In the genomic region with DNA sequence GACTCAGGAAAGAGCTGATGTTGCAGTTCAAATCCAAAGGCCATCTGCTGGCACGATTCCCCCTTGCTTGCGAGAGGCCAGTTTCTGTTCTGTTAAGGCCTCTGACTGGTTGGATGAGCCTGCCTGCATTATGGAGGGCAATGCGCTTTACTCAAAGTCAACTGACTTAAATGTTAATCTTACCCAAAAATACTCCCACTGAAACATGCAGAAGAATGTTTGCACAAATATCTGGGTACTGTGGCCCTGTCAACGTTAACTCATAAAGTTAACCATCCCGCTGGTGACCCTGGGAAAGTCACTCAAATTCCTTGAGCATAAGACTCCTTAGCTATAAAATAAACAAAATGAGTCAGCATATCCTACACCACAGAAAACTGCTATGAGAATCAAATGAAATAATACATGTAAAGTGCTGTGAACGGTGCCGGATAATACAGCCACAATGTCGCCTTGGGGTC, we compare ENCODE assay signal across 17 cellular contexts.
DNase-seq lines count a peak whose midpoint lies in the region; ATAC-seq and TF ChIP-seq lines count a peak whose summit lies in the region.
"Had no signal": no experiment of that assay in that cellular context is flagged by ENCODE, and none has a peak within 500 bp of the region (broad histone marks: within the 10 kb centered on the region; RNA-seq: fewer than 3 reads in every experiment).

No MANE protein-coding gene starts in this region.

- H3K27ac ChIP-seq in SJSA1 (peak overlapping the region; percentile 89), fibroblast of lung (ENCODE audit: insufficient read depth, low read length) (peak overlapping the region; percentile 47), smooth muscle cell (ENCODE audit: low read depth) (peak overlapping the region; percentile 68)
- H3K27ac ChIP-seq: adrenal gland, colonic mucosa had no signal

- peaks cover 16% of the 10 kb centered on the region for H3F3A ChIP-seq in smooth muscle cell (ENCODE audit: low read depth)

- TF ChIP-seq CTCF in fibroblast of lung (conservative IDR thresholded peaks at IDR 0.05 in 1 of 2, IDR thresholded peaks at IDR 0.05 in 1 of 2; ENCODE audit: low read depth in 1 of 2, low read length in 2 of 2) (no peak), smooth muscle cell (IDR thresholded peaks at IDR 0.05; ENCODE audit: borderline replicate concordance, insufficient read depth, poor library complexity, severe bottlenecking) (no peak)

- H3K4me2 ChIP-seq in fibroblast of lung (ENCODE audit: extremely low read depth, insufficient read depth, low read length) (peak overlapping the region; percentile 48), smooth muscle cell (peak overlapping the region; percentile 80)

- 36% methylated on average over 8 of the region's 8 CpGs for WGBS in smooth muscle cell (ENCODE audit: low lambda C conversion rate)

- no peak for ATAC-seq in GM18861 (IDR thresholded peaks at IDR 0.05; ENCODE audit: unreplicated experiment)
- ATAC-seq: stimulated activated naive CD8-positive, alpha-beta T cell treated with anti-CD3 and anti-CD28 coated beads, Interleukin-15, Interleukin-2, amounts not matched to agents 100 U/mL and 50 U/mL, for 24 hours had no signal

- H3K9me3 ChIP-seq in SJSA1 (replicated peaks) (no peaks in the 10 kb centered on the region), fibroblast of lung (ENCODE audit: control insufficient read depth, insufficient read depth, low read depth, low read length) (no peaks in the 10 kb centered on the region), smooth muscle cell (replicated peaks; ENCODE audit: low read depth) (no peaks in the 10 kb centered on the region)
- H3K9me3 ChIP-seq: adrenal gland, colonic mucosa had no signal

- no peaks in the 10 kb centered on the region for H3K36me3 ChIP-seq in SJSA1
- no peaks in the 10 kb centered on the region for H3K36me3 ChIP-seq in fibroblast of lung (ENCODE audit: control insufficient read depth, insufficient read depth, low read length)
- no peaks in the 10 kb centered on the region for H3K36me3 ChIP-seq in smooth muscle cell (ENCODE audit: low read depth)
- H3K36me3 ChIP-seq: adrenal gland, colonic mucosa had no signal

- no peaks in the 10 kb centered on the region for H3K79me2 ChIP-seq in fibroblast of lung (ENCODE audit: control insufficient read depth, insufficient read depth, low read length)
- no peaks in the 10 kb centered on the region for H3K79me2 ChIP-seq in smooth muscle cell (ENCODE audit: low read depth)

- H3K4me3 ChIP-seq in SJSA1 = no peak overlapping the region
- no peak overlapping the region for H3K4me3 ChIP-seq in fibroblast of lung (replicated peaks in 1 of 4; ENCODE audit: control extremely low read depth in 1 of 4, insufficient read depth in 1 of 4, low read depth in 3 of 4, low read length in 4 of 4)
- H3K4me3 ChIP-seq in smooth muscle cell = no peak overlapping the region
- H3K4me3 ChIP-seq: adrenal gland, colonic mucosa had no signal

- H4K20me1 ChIP-seq in fibroblast of lung (ENCODE audit: control insufficient read depth, extremely low read depth, insufficient read depth, low read length) (no peaks in the 10 kb centered on the region), smooth muscle cell (ENCODE audit: low read depth) (no peaks in the 10 kb centered on the region)

- peaks cover 28% of the 10 kb centered on the region for H3K4me1 ChIP-seq in SJSA1 (replicated peaks)
- H3K4me1 ChIP-seq in fibroblast of lung (ENCODE audit: control insufficient read depth, extremely low read depth, insufficient read depth, low read length) = peaks cover 16% of the 10 kb centered on the region
- no peaks in the 10 kb centered on the region for H3K4me1 ChIP-seq in smooth muscle cell (ENCODE audit: low read depth)
- H3K4me1 ChIP-seq: adrenal gland, colonic mucosa had no signal

- H2AFZ ChIP-seq in fibroblast of lung (ENCODE audit: low read length) (no peak overlapping the region), smooth muscle cell (ENCODE audit: low read depth) (no peak overlapping the region)

- peak; percentile 91 for DNase-seq in ELR (ENCODE audit: low read depth)
- peak; percentile 60 to 80 for DNase-seq in SJSA1 (ENCODE audit: low read depth in 1 of 2, low spot score in 2 of 2)
- DNase-seq in fibroblast of lung (ENCODE audit: low read depth in 2 of 2) = peak; percentile 59 to 64
- DNase-seq in smooth muscle cell (lab: John Stamatoyannopoulos, UW; ENCODE audit: unreplicated experiment) = no peak
- DNase-seq in NCI-H2081 treated with DMSO at 0.1 percent for 48 hours (lab: John Stamatoyannopoulos, UW) = no peak
- DNase-seq in cerebellum (ENCODE audit: low spot score) = no peak
- DNase-seq: adrenal gland; CD4-positive, alpha-beta memory T cell; colonic mucosa; DND-41; MM.1S; naive B cell; NCI-H187 treated with DMSO at 0.1 percent for 48 hours; SIG-M5; stimulated activated naive CD8-positive, alpha-beta T cell treated with anti-CD3 and anti-CD28 coated beads, Interleukin-15, Interleukin-2, amounts not matched to agents 100 U/mL and 50 U/mL, for 24 hours; trophoblast cell had no signal

- H3K27me3 ChIP-seq in SJSA1 (replicated peaks) = no peaks in the 10 kb centered on the region
- no peaks in the 10 kb centered on the region for H3K27me3 ChIP-seq in fibroblast of lung (ENCODE audit: control insufficient read depth, insufficient read depth, low read length)
- H3K27me3 ChIP-seq in smooth muscle cell (ENCODE audit: low read depth) = no peaks in the 10 kb centered on the region
- H3K27me3 ChIP-seq: adrenal gland, colonic mucosa had no signal

- no peak overlapping the region for H3K9ac ChIP-seq in fibroblast of lung (ENCODE audit: insufficient read depth, low read length)
- no peak overlapping the region for H3K9ac ChIP-seq in smooth muscle cell (ENCODE audit: low read depth)

Comparison
In these comparisons a context has a peak if more than half of its experiments do, and no peak if none do; other contexts are left out.
1. DNase-seq: peak in ELR (single experiment), SJSA1 (2 of 2) and fibroblast of lung (2 of 2); none in smooth muscle cell (single experiment), NCI-H2081 treated with DMSO at 0.1 percent for 48 hours (single experiment) and cerebellum (single experiment).
2. Peak in every context shown above with its lines, with median percentiles within 50 percentile points of each other: H3K27ac ChIP-seq.